Comparison of ENCODE assay signal across 9 cellular contexts in genomic region chr3:188390347-188390718, GRCh38.
DNase-seq lines count a peak whose midpoint lies in the region; ATAC-seq and TF ChIP-seq lines count a peak whose summit lies in the region.
"Had no signal": no experiment of that assay in that cellular context is flagged by ENCODE, and none has a peak within 500 bp of the region (broad histone marks: within the 10 kb centered on the region; RNA-seq: fewer than 3 reads in every experiment).

No MANE protein-coding gene starts in this region.

- H3K4me3 ChIP-seq in mesenchymal stem cell (ENCODE audit: insufficient read depth in 1 of 2, low read depth in 1 of 2, low read length in 2 of 2) = no peak overlapping the region

- no peak overlapping the region for H2BK15ac ChIP-seq in mesenchymal stem cell (ENCODE audit: low read depth, poor library complexity, severe bottlenecking)

- peaks cover 11% of the 10 kb centered on the region for H3K79me1 ChIP-seq in mesenchymal stem cell (replicated peaks; ENCODE audit: low read length, poor library complexity, severe bottlenecking)

- DNase-seq in activated naive CD4-positive, alpha-beta T cell treated with anti-CD3 and anti-CD28 coated beads for 36 hours = no peak
- no peak for DNase-seq in activated naive CD4-positive, alpha-beta T cell treated with anti-CD3 and anti-CD28 coated beads, Interleukin-2, amount 50 U/mL, for 16 hours
- DNase-seq in left ventricle myocardium superior (peak; percentile 44), type B pancreatic cell (ENCODE audit: extremely low spot score, unreplicated experiment) (no peak), mesenchymal stem cell (no peak), SIG-M5 (lab: John Stamatoyannopoulos, UW) (no peak)
- DNase-seq: NCI-H524 treated with DMSO at 0.1 percent for 48 hours had no signal

- H3K27me3 ChIP-seq in mesenchymal stem cell (ENCODE audit: control insufficient read depth in 1 of 2, insufficient read depth in 1 of 2, low read length in 2 of 2) = no peaks in the 10 kb centered on the region

- intact Hi-C loops in activated naive CD4-positive, alpha-beta T cell treated with anti-CD3 and anti-CD28 coated beads for 36 hours (cut with micrococcal nuclease) = loop anchor here (1.0 to 10.0 kb wide), 10 partner anchors 10 to 754 kb away; no protein-coding TSS in a partner anchor
- intact Hi-C loops in left ventricle myocardium superior (cut with micrococcal nuclease) = no loop called here

- no peak overlapping the region for H2BK12ac ChIP-seq in mesenchymal stem cell (ENCODE audit: low read length in 2 of 2)

- no peak overlapping the region for H4K91ac ChIP-seq in mesenchymal stem cell (ENCODE audit: low read length)

- H3K23ac ChIP-seq in mesenchymal stem cell (ENCODE audit: low read length in 2 of 2) = no peak overlapping the region

- no peak overlapping the region for H3K9ac ChIP-seq in mesenchymal stem cell (ENCODE audit: low read length)

- no peak overlapping the region for H3K4me3 Mint-ChIP-seq in activated naive CD4-positive, alpha-beta T cell treated with anti-CD3 and anti-CD28 coated beads for 36 hours
- H3K4me3 Mint-ChIP-seq in type B pancreatic cell = no peak overlapping the region

- H3K36me3 Mint-ChIP-seq in activated naive CD4-positive, alpha-beta T cell treated with anti-CD3 and anti-CD28 coated beads for 36 hours (ENCODE audit: low read depth) = no peaks in the 10 kb centered on the region
- H3K36me3 Mint-ChIP-seq in type B pancreatic cell = peaks cover 3% of the 10 kb centered on the region

- H3K14ac ChIP-seq in mesenchymal stem cell (ENCODE audit: low read length in 2 of 2) = no peak overlapping the region

- H3K4me2 ChIP-seq in mesenchymal stem cell (ENCODE audit: low read length, poor library complexity, severe bottlenecking) = no peak overlapping the region

- no peak overlapping the region for H2AFZ ChIP-seq in mesenchymal stem cell (ENCODE audit: low read depth, low read length)

- H3K4ac ChIP-seq in mesenchymal stem cell (ENCODE audit: low read depth in 1 of 2, low read length in 2 of 2) = no peak overlapping the region

- no peak overlapping the region for H3K27ac ChIP-seq in mesenchymal stem cell (ENCODE audit: low read length, poor library complexity, severe bottlenecking)

- no peak overlapping the region for H2BK5ac ChIP-seq in mesenchymal stem cell (ENCODE audit: low read depth, low read length, poor library complexity, severe bottlenecking)

- no peak overlapping the region for H4K8ac ChIP-seq in mesenchymal stem cell (ENCODE audit: low read length)

- H2BK120ac ChIP-seq in mesenchymal stem cell (ENCODE audit: low read depth, low read length) = no peak overlapping the region

- TF ChIP-seq CTCF in type B pancreatic cell (conservative IDR thresholded peaks at IDR 0.05) = no peak

- no peaks in the 10 kb centered on the region for H3K9me3 Mint-ChIP-seq in activated naive CD4-positive, alpha-beta T cell treated with anti-CD3 and anti-CD28 coated beads for 36 hours
- H3K9me3 Mint-ChIP-seq in type B pancreatic cell = no peaks in the 10 kb centered on the region

- 86% methylated on average over 4 of the region's 4 CpGs for WGBS in mesenchymal stem cell

- H3K9me3 ChIP-seq in mesenchymal stem cell (ENCODE audit: control insufficient read depth, low read length) = no peaks in the 10 kb centered on the region

- peaks cover 36% of the 10 kb centered on the region for H3K4me1 Mint-ChIP-seq in activated naive CD4-positive, alpha-beta T cell treated with anti-CD3 and anti-CD28 coated beads for 36 hours (ENCODE audit: low read depth)
- peaks cover 30% of the 10 kb centered on the region for H3K4me1 Mint-ChIP-seq in type B pancreatic cell (ENCODE audit: unreplicated experiment)

- H2AK5ac ChIP-seq in mesenchymal stem cell (ENCODE audit: low read length, severe bottlenecking) = no peak overlapping the region

- H3K18ac ChIP-seq in mesenchymal stem cell (ENCODE audit: low read depth in 1 of 2, low read length in 2 of 2) = no peak overlapping the region

- ATAC-seq in HG03439 (IDR thresholded peaks at IDR 0.05; ENCODE audit: unreplicated experiment) (peak; percentile 30), left ventricle myocardium superior (peak; percentile 31), HG03039 (IDR thresholded peaks at IDR 0.05; ENCODE audit: unreplicated experiment) (no peak)

- CTCF ChIA-PET in activated naive CD4-positive, alpha-beta T cell treated with anti-CD3 and anti-CD28 coated beads for 36 hours (lab: Charles Lee) = interaction anchor here (1.1 kb wide), 1 partner anchor 650 kb away, joined by 4 read pairs; no protein-coding TSS in a partner anchor

- H3K4me1 ChIP-seq in mesenchymal stem cell (ENCODE audit: control insufficient read depth, insufficient read depth, low read depth, low read length) = peaks cover 3% of the 10 kb centered on the region

- H3K36me3 ChIP-seq in mesenchymal stem cell (ENCODE audit: control insufficient read depth in 1 of 2, insufficient read depth in 2 of 2, low read depth in 1 of 2, low read length in 2 of 2) = no peaks in the 10 kb centered on the region

- no peaks in the 10 kb centered on the region for H3K27me3 Mint-ChIP-seq in activated naive CD4-positive, alpha-beta T cell treated with anti-CD3 and anti-CD28 coated beads for 36 hours (ENCODE audit: low read depth)
- no peaks in the 10 kb centered on the region for H3K27me3 Mint-ChIP-seq in type B pancreatic cell

- H3K27ac Mint-ChIP-seq in activated naive CD4-positive, alpha-beta T cell treated with anti-CD3 and anti-CD28 coated beads for 36 hours = peak overlapping the region; percentile 6
- peak overlapping the region; percentile 91 for H3K27ac Mint-ChIP-seq in type B pancreatic cell
